15 cellular contexts compared by ENCODE assay signal in genomic region chr20:40979247-40979646, GRCh38. TPM values are rescaled to one million over a fixed set of nuclear protein-coding genes. Genes with fewer than 3 reads are reported as not detected.
DNase-seq lines count a peak whose midpoint lies in the region; ATAC-seq and TF ChIP-seq lines count a peak whose summit lies in the region.
"Had no signal": no experiment of that assay in that cellular context is flagged by ENCODE, and none has a peak within 500 bp of the region (broad histone marks: within the 10 kb centered on the region; RNA-seq: fewer than 3 reads in every experiment).

No MANE protein-coding gene starts in this region.

- BruUV-seq in MCF 10A (replicated peaks; lab: Mats Ljungman, UMichigan): no TSS peak

- H3K9ac ChIP-seq in trophoblast cell (ENCODE audit: low read length): no peak overlapping the region

- H3K4me1 Mint-ChIP-seq in MCF 10A (ENCODE audit: insufficient read depth, unreplicated experiment): peaks cover 16% of the 10 kb centered on the region
- H3K4me1 Mint-ChIP-seq in activated naive CD4-positive, alpha-beta T cell treated with anti-CD3 and anti-CD28 coated beads for 36 hours (ENCODE audit: low read depth): no peaks in the 10 kb centered on the region

- no peaks in the 10 kb centered on the region for H3K36me3 Mint-ChIP-seq in MCF 10A (ENCODE audit: insufficient read depth, unreplicated experiment)
- H3K36me3 Mint-ChIP-seq in activated naive CD4-positive, alpha-beta T cell treated with anti-CD3 and anti-CD28 coated beads for 36 hours (ENCODE audit: low read depth): peaks cover 5% of the 10 kb centered on the region

- 83% methylated on average over 1 of the region's 2 CpGs for WGBS in esophagus muscularis mucosa
- no CpG with 5 or more reads among the region's 2 CpGs for WGBS in trophoblast cell (ENCODE audit: extremely low coverage, insufficient coverage, insufficient read length)

- no peak overlapping the region for H2AFZ ChIP-seq in trophoblast cell (ENCODE audit: insufficient read depth, low read length, poor library complexity)

- no peak overlapping the region for H3K23ac ChIP-seq in trophoblast cell (ENCODE audit: low read length)

- no peaks in the 10 kb centered on the region for H3K79me2 ChIP-seq in trophoblast cell (ENCODE audit: control insufficient read depth, insufficient read depth, low read length, poor library complexity)

- ATAC-seq in RWPE2 (ENCODE audit: low read depth) (no peak; the same call in 2 of the 3 replicates), HG03571 (IDR thresholded peaks at IDR 0.05; ENCODE audit: unreplicated experiment) (no peak)

- no peak for TF ChIP-seq POLR2A in breast epithelium (IDR thresholded peaks at IDR 0.05)
- no peak for TF ChIP-seq POLR2A in esophagus muscularis mucosa (IDR thresholded peaks at IDR 0.05; ENCODE audit: low read depth)

- peaks cover 30% of the 10 kb centered on the region for H3K9me3 Mint-ChIP-seq in MCF 10A (ENCODE audit: unreplicated experiment)
- H3K9me3 Mint-ChIP-seq in activated naive CD4-positive, alpha-beta T cell treated with anti-CD3 and anti-CD28 coated beads for 36 hours: peaks cover 17% of the 10 kb centered on the region

- H2BK12ac ChIP-seq in trophoblast cell (ENCODE audit: low read length): peak overlapping the region; percentile 25

- CTCF ChIA-PET in MCF 10A (lab: Yijun Ruan, JAX): interaction anchor here (0.5 to 21.6 kb wide), 7 partner anchors 11 to 360 kb away, joined by 3 to 616 read pairs (median 4); no protein-coding TSS in a partner anchor
- CTCF ChIA-PET in activated naive CD4-positive, alpha-beta T cell treated with anti-CD3 and anti-CD28 coated beads for 36 hours (lab: Charles Lee): interaction anchor here (0.6 kb wide), 1 partner anchor 31 kb away, joined by 3 read pairs; no protein-coding TSS in a partner anchor

- H3K27me3 Mint-ChIP-seq in MCF 10A (ENCODE audit: insufficient read depth, unreplicated experiment): no peaks in the 10 kb centered on the region
- peaks cover 6% of the 10 kb centered on the region for H3K27me3 Mint-ChIP-seq in activated naive CD4-positive, alpha-beta T cell treated with anti-CD3 and anti-CD28 coated beads for 36 hours (ENCODE audit: low read depth)

- peak overlapping the region; percentile 27 for H4K8ac ChIP-seq in trophoblast cell (ENCODE audit: low read depth, low read length)

- no peak for TF ChIP-seq EP300 in esophagus muscularis mucosa (IDR thresholded peaks at IDR 0.05)

- TF ChIP-seq CTCF in MCF 10A (IDR thresholded peaks at IDR 0.05; ENCODE audit: unreplicated experiment) (no peak), breast epithelium (IDR thresholded peaks at IDR 0.05) (no peak), RWPE2 (IDR thresholded peaks at IDR 0.05; ENCODE audit: poor library complexity, severe bottlenecking) (no peak), esophagus muscularis mucosa (IDR thresholded peaks at IDR 0.05) (no peak)

- no peak overlapping the region for H3K4me3 Mint-ChIP-seq in MCF 10A (ENCODE audit: unreplicated experiment)
- H3K4me3 Mint-ChIP-seq in activated naive CD4-positive, alpha-beta T cell treated with anti-CD3 and anti-CD28 coated beads for 36 hours: no peak overlapping the region
- H3K4me3 Mint-ChIP-seq: B cell; CD4-positive, alpha-beta T cell; HFFc6 had no signal

- H3K27me3 ChIP-seq in breast epithelium (no peaks in the 10 kb centered on the region), RWPE2 (ENCODE audit: insufficient read depth, poor library complexity, severe bottlenecking) (no peaks in the 10 kb centered on the region), esophagus muscularis mucosa (no peaks in the 10 kb centered on the region), trophoblast cell (ENCODE audit: insufficient read depth, low read length) (no peaks in the 10 kb centered on the region)

- peak overlapping the region; percentile 52 for H3K27ac Mint-ChIP-seq in MCF 10A (ENCODE audit: low read depth, unreplicated experiment)
- H3K27ac Mint-ChIP-seq in activated naive CD4-positive, alpha-beta T cell treated with anti-CD3 and anti-CD28 coated beads for 36 hours: no peak overlapping the region
- H3K27ac Mint-ChIP-seq: B cell; CD4-positive, alpha-beta T cell; HFFc6 had no signal

- H3K18ac ChIP-seq in trophoblast cell (ENCODE audit: low read length): no peak overlapping the region

- H4K91ac ChIP-seq in trophoblast cell (ENCODE audit: low read depth, low read length): peak overlapping the region; percentile 75

- no peak overlapping the region for H4K12ac ChIP-seq in trophoblast cell (ENCODE audit: low read depth, low read length)

- no peak overlapping the region for H3K4me3 ChIP-seq in breast epithelium
- no peak overlapping the region for H3K4me3 ChIP-seq in RWPE2 (ENCODE audit: severe bottlenecking)
- no peak overlapping the region for H3K4me3 ChIP-seq in esophagus muscularis mucosa
- H3K4me3 ChIP-seq in trophoblast cell (ENCODE audit: low read depth, low read length): no peak overlapping the region

- H3K4me1 ChIP-seq in breast epithelium (no peaks in the 10 kb centered on the region), RWPE2 (ENCODE audit: insufficient read depth, poor library complexity, severe bottlenecking) (peaks cover 8% of the 10 kb centered on the region), esophagus muscularis mucosa (no peaks in the 10 kb centered on the region), trophoblast cell (ENCODE audit: control insufficient read depth in 1 of 2, insufficient read depth in 2 of 2, low read length in 2 of 2) (peaks cover 0 to 1% of the 10 kb centered on the region in 2 experiments)

- POLR2A ChIA-PET in MCF 10A (lab: Yijun Ruan, JAX): interaction anchor here (0.7 to 1.9 kb wide), 7 partner anchors 9 to 290 kb away, joined by 3 to 5 read pairs (median 4); no protein-coding TSS in a partner anchor

- no peaks in the 10 kb centered on the region for H3K36me3 ChIP-seq in breast epithelium
- no peaks in the 10 kb centered on the region for H3K36me3 ChIP-seq in RWPE2 (ENCODE audit: low read depth)
- H3K36me3 ChIP-seq in esophagus muscularis mucosa: no peaks in the 10 kb centered on the region
- no peaks in the 10 kb centered on the region for H3K36me3 ChIP-seq in trophoblast cell (ENCODE audit: control insufficient read depth in 1 of 2, insufficient read depth in 2 of 2, low read length in 2 of 2)

- H2BK120ac ChIP-seq in trophoblast cell (ENCODE audit: insufficient read depth, low read length, poor library complexity): peak overlapping the region; percentile 37

- intact Hi-C loops in MCF 10A (cut with micrococcal nuclease): no loop called here
- intact Hi-C loops in breast epithelium (cut with DNase I; ENCODE audit: low total_unique reads): no loop called here
- intact Hi-C loops in esophagus muscularis mucosa (cut with DNase I): no loop called here
- intact Hi-C loops in activated naive CD4-positive, alpha-beta T cell treated with anti-CD3 and anti-CD28 coated beads for 36 hours (cut with micrococcal nuclease): no loop called here

- H3K9me3 ChIP-seq in breast epithelium (peaks cover 0 to 16% of the 10 kb centered on the region in 2 donors), RWPE2 (ENCODE audit: severe bottlenecking) (peaks cover 22% of the 10 kb centered on the region), esophagus muscularis mucosa (peaks cover 0 to 17% (median 16%) of the 10 kb centered on the region in 4 donors), trophoblast cell (ENCODE audit: insufficient read depth, low read depth, low read length) (peaks cover under 1% of the 10 kb centered on the region)

- DNase-seq in MCF 10A (ENCODE audit: unreplicated experiment): no peak
- no peak for DNase-seq in breast epithelium (ENCODE audit: low spot score in 2 of 2)
- DNase-seq in RWPE2 (ENCODE audit: low spot score): peak; percentile 56
- peak; percentile 74 for DNase-seq in esophagus muscularis mucosa (ENCODE audit: extremely low spot score)
- no peak for DNase-seq in trophoblast cell
- no peak for DNase-seq in activated naive CD4-positive, alpha-beta T cell treated with anti-CD3 and anti-CD28 coated beads for 36 hours
- no peak for DNase-seq in effector CD8-positive, alpha-beta T cell (lab: John Stamatoyannopoulos, UW)
- DNase-seq: C1 segment of cervical spinal cord; Calu3; CD4-positive, alpha-beta T cell; DMS 273 treated with DMSO at 0.1 percent for 48 hours; HCEC 1CT; HFFc6 had no signal

- H3K27ac ChIP-seq in breast epithelium (no peak overlapping the region), RWPE2 (ENCODE audit: poor library complexity, severe bottlenecking) (no peak overlapping the region), esophagus muscularis mucosa (replicated peaks in 1 of 4) (no peak overlapping the region), trophoblast cell (ENCODE audit: low read depth, low read length) (peak overlapping the region; percentile 46)

- H3K4me2 ChIP-seq in trophoblast cell (ENCODE audit: low read length): no peak overlapping the region

- H2BK5ac ChIP-seq in trophoblast cell (ENCODE audit: low read depth, low read length, poor library complexity): peak overlapping the region; percentile 26

- H3K79me1 ChIP-seq in trophoblast cell (ENCODE audit: low read length): peaks cover 3% of the 10 kb centered on the region

- H2AK5ac ChIP-seq in trophoblast cell (ENCODE audit: low read length): no peak overlapping the region

- no peak overlapping the region for H3K4ac ChIP-seq in trophoblast cell (ENCODE audit: low read depth, low read length)

- H3K14ac ChIP-seq in trophoblast cell (ENCODE audit: low read length): peak overlapping the region; percentile 15

RNA-seq across cellular contexts. Expression of gene TOP1, which starts 49.4 kb away (rescaled TPM):
- total RNA-seq in MCF 10A (2022) (141 and 174 TPM in 2 replicates), breast epithelium (10 to 100 TPM; 24.0 to 41.6 (median 40.3) TPM), esophagus muscularis mucosa (10 to 100 TPM; 20.2 to 28.5 (median 23.0) TPM)
- 225 and 236 TPM in 2 replicates for polyA plus RNA-seq in trophoblast cell (2013)
- 10 to 100 TPM; 91.7 to 92.6 TPM for total RNA-seq in activated naive CD4-positive, alpha-beta T cell treated with anti-CD3 and anti-CD28 coated beads for 36 hours

Comparison
In these comparisons a context has a peak if more than half of its experiments do, and no peak if none do; other contexts are left out.
1. DNase-seq: peak in RWPE2 (single experiment) and esophagus muscularis mucosa (single experiment); none in MCF 10A (single experiment), breast epithelium (0 of 2), trophoblast cell (0 of 2), activated naive CD4-positive, alpha-beta T cell treated with anti-CD3 and anti-CD28 coated beads for 36 hours (single experiment) and effector CD8-positive, alpha-beta T cell (single experiment).